ENCODE assay signal across 8 cellular contexts in genomic region chr9:116152390-116152789, GRCh38. TPM values are rescaled to one million over a fixed set of nuclear protein-coding genes. Genes with fewer than 3 reads are reported as not detected.
DNase-seq lines count a peak whose midpoint lies in the region; ATAC-seq and TF ChIP-seq lines count a peak whose summit lies in the region.

No MANE protein-coding gene starts in this region.

- H3K36me3 ChIP-seq in osteoblast (ENCODE audit: insufficient read depth, low read length) = no peaks in the 10 kb centered on the region

- no peaks in the 10 kb centered on the region for H4K20me1 ChIP-seq in osteoblast (ENCODE audit: insufficient read depth, low read length)

- no peak overlapping the region for H2AFZ ChIP-seq in osteoblast (ENCODE audit: low read length)

- H3K9me3 ChIP-seq in osteoblast (ENCODE audit: low read depth, low read length) = no peaks in the 10 kb centered on the region

- ATAC-seq in HG03045 (IDR thresholded peaks at IDR 0.05; ENCODE audit: unreplicated experiment) = no peak
- ATAC-seq in GM21423 (IDR thresholded peaks at IDR 0.05; ENCODE audit: unreplicated experiment) = no peak
- no peak for ATAC-seq in HG03521 (IDR thresholded peaks at IDR 0.05; ENCODE audit: unreplicated experiment)

- H3K27ac ChIP-seq in osteoblast (ENCODE audit: low read depth, low read length) = peak overlapping the region; percentile 82

- H3K4me2 ChIP-seq in osteoblast (ENCODE audit: insufficient read depth, low read length) = peak overlapping the region; percentile 87

- peak overlapping the region; percentile 24 for H3K4me3 ChIP-seq in osteoblast (ENCODE audit: insufficient read depth, low read length)

- peaks cover 4% of the 10 kb centered on the region for H3K79me2 ChIP-seq in osteoblast (ENCODE audit: insufficient read depth, low read length)

- H3K27me3 ChIP-seq in osteoblast (ENCODE audit: insufficient read depth, low read length) = no peaks in the 10 kb centered on the region

- DNase-seq in EL (peak; percentile 75), NCI-H524 (lab: John Stamatoyannopoulos, UW) (peak; percentile 33 to 59), dermis blood vessel endothelial cell (peak; percentile 36), osteoblast (ENCODE audit: insufficient read length, low spot score, missing footprints) (peak; percentile 80), mesenteric fat pad (ENCODE audit: low spot score) (no peak)

- TF ChIP-seq CTCF in osteoblast (IDR thresholded peaks at IDR 0.05; ENCODE audit: extremely low read depth, low read depth, low read length) = peak; percentile 56

- H3K4me1 ChIP-seq in osteoblast (ENCODE audit: insufficient read depth, low read length) = peaks cover 43% of the 10 kb centered on the region

RNA-seq across cellular contexts. Expression of gene PAPPA, which starts 1.2 kb away (rescaled TPM):
- 0.19 and 0.34 TPM in 2 replicates for total RNA-seq in dermis blood vessel endothelial cell
- 56.5 and 86.9 TPM in 2 replicates for total RNA-seq in osteoblast
- total RNA-seq in mesenteric fat pad = 5.7 TPM
